ENCODE assay signal across 28 cellular contexts in genomic region chr22:47054231-47055072, GRCh38.
DNase-seq lines count a peak whose midpoint lies in the region; ATAC-seq, FAIRE-seq and TF ChIP-seq lines count a peak whose summit lies in the region.
"Had no signal": no experiment of that assay in that cellular context is flagged by ENCODE, and none has a peak within 500 bp of the region (broad histone marks: within the 10 kb centered on the region; RNA-seq: fewer than 3 reads in every experiment).

No MANE protein-coding gene starts in this region.

- no peaks in the 10 kb centered on the region for H3K9me2 ChIP-seq in Karpas-422 (replicated peaks; ENCODE audit: insufficient read depth, low read length)

- no peaks in the 10 kb centered on the region for H3K4me1 ChIP-seq in Caco-2
- peaks cover 59% of the 10 kb centered on the region for H3K4me1 ChIP-seq in Karpas-422 (ENCODE audit: low read length)
- no peaks in the 10 kb centered on the region for H3K4me1 ChIP-seq in kidney (ENCODE audit: control insufficient read depth in 1 of 2, insufficient read depth in 1 of 2, low read depth in 1 of 2, low read length in 2 of 2)
- H3K4me1 ChIP-seq in adrenal gland (replicated peaks in 1 of 2): no peaks in the 10 kb centered on the region
- H3K4me1 ChIP-seq: colonic mucosa, upper lobe of right lung had no signal

- TF ChIP-seq CTCF in Caco-2 (IDR thresholded peaks at IDR 0.05; ENCODE audit: insufficient read depth in 1 of 2, low read depth in 1 of 2, low read length in 1 of 2, severe bottlenecking in 1 of 2, unreplicated experiment in 1 of 2) (no peak), kidney (IDR thresholded peaks at IDR 0.05; ENCODE audit: borderline replicate concordance, extremely low read depth, insufficient read depth) (no peak), adrenal gland (IDR thresholded peaks at IDR 0.05) (no peak)

- TF ChIP-seq POLR2A in adrenal gland (IDR thresholded peaks at IDR 0.05): no peak

- DNase-seq in Caco-2: no peak
- no peak for DNase-seq in Karpas-422
- DNase-seq in kidney: peak; percentile 65
- peak; percentile 26 for DNase-seq in putamen (ENCODE audit: low spot score)
- DNase-seq in NCI-H1092 treated with DMSO at 0.1 percent for 48 hours (lab: John Stamatoyannopoulos, UW): no peak
- DNase-seq in adrenal gland: no peak
- DNase-seq: activated CD4-positive, alpha-beta T cell treated with anti-CD3 and anti-CD28 coated beads, Interleukin-2, amount 10 ng/mL, durations not matched to agents 7 days and 5 days; activated CD8-positive, alpha-beta memory T cell treated with anti-CD3 and anti-CD28 coated beads, Interleukin-2, amount 10 ng/mL, durations not matched to agents 7 days and 5 days; activated naive CD4-positive, alpha-beta T cell treated with Interleukin-2 at 50 U/mL for 16 hours; CD4-positive, alpha-beta memory T cell; colonic mucosa; DMS 273 treated with DMSO at 0.1 percent for 48 hours; effector CD8-positive, alpha-beta T cell; GOT3; NCI-H1105; NCI-H1930; NCI-H526 treated with DMSO at 0.1 percent for 48 hours; SIG-M5; small intestine; stimulated activated CD4-positive, alpha-beta T cell treated with anti-CD3 and anti-CD28 coated beads, Interleukin-2, amount 100 ng/mL, for 24 hours; SW 1271; T1000; upper lobe of right lung had no signal

- H3K79me2 ChIP-seq in Karpas-422 (ENCODE audit: low read length): peaks cover 8% of the 10 kb centered on the region; the same call in 1 of the 2 replicates

- ATAC-seq in GM21447 (IDR thresholded peaks at IDR 0.05; ENCODE audit: unreplicated experiment): no peak
- ATAC-seq: activated CD8-positive, alpha-beta memory T cell treated with anti-CD3 and anti-CD28 coated beads, Interleukin-2, amount 10 ng/mL, durations not matched to agents 7 days and 5 days; Panc1; upper lobe of right lung had no signal

- H3K9me3 ChIP-seq in Caco-2 (no peaks in the 10 kb centered on the region), Karpas-422 (ENCODE audit: low read length) (no peaks in the 10 kb centered on the region), kidney (ENCODE audit: control insufficient read depth in 1 of 2, low read length in 2 of 2) (no peaks in the 10 kb centered on the region), adrenal gland (replicated peaks in 1 of 3) (no peaks in the 10 kb centered on the region)
- H3K9me3 ChIP-seq: colonic mucosa, upper lobe of right lung had no signal

- H3K9ac ChIP-seq in Karpas-422 (ENCODE audit: low read length): no peak overlapping the region
- H3K9ac ChIP-seq in kidney (ENCODE audit: low read length in 2 of 2): no peak overlapping the region

- H3K27me3 ChIP-seq in Caco-2 (replicated peaks; ENCODE audit: control insufficient read depth, insufficient read depth, low read length) (no peaks in the 10 kb centered on the region), Karpas-422 (ENCODE audit: low read length) (no peaks in the 10 kb centered on the region), adrenal gland (no peaks in the 10 kb centered on the region)
- H3K27me3 ChIP-seq: colonic mucosa, upper lobe of right lung had no signal

- H3K4me3 ChIP-seq in Caco-2 (ENCODE audit: low read depth, low read length) (no peak overlapping the region), Karpas-422 (ENCODE audit: low read length) (no peak overlapping the region), kidney (ENCODE audit: low read length in 2 of 2) (no peak overlapping the region), adrenal gland (no peak overlapping the region)
- H3K4me3 ChIP-seq: colonic mucosa, upper lobe of right lung had no signal

- H3K4me3 Mint-ChIP-seq in Caco-2 (ENCODE audit: unreplicated experiment): no peak overlapping the region
- H3K4me3 Mint-ChIP-seq: activated CD4-positive, alpha-beta T cell treated with anti-CD3 and anti-CD28 coated beads, Interleukin-2, amount 10 ng/mL, durations not matched to agents 7 days and 5 days; activated CD8-positive, alpha-beta memory T cell treated with anti-CD3 and anti-CD28 coated beads, Interleukin-2, amount 10 ng/mL, durations not matched to agents 7 days and 5 days; CD4-positive, alpha-beta memory T cell; IgD-negative memory B cell; memory B cell had no signal

- H3K27ac ChIP-seq in Karpas-422 (ENCODE audit: low read length) (0 out of 2 replicates have a peak overlapping the region, but pooled peaks have one; percentile 82), kidney (ENCODE audit: low read depth in 2 of 2, low read length in 2 of 2) (no peak overlapping the region), adrenal gland (no peak overlapping the region)
- H3K27ac ChIP-seq: colonic mucosa, upper lobe of right lung, WERI-Rb-1 had no signal

- no peaks in the 10 kb centered on the region for H3K27me3 Mint-ChIP-seq in Caco-2 (ENCODE audit: insufficient read depth, unreplicated experiment)
- H3K27me3 Mint-ChIP-seq: activated CD4-positive, alpha-beta T cell treated with anti-CD3 and anti-CD28 coated beads, Interleukin-2, amount 10 ng/mL, durations not matched to agents 7 days and 5 days; activated CD8-positive, alpha-beta memory T cell treated with anti-CD3 and anti-CD28 coated beads, Interleukin-2, amount 10 ng/mL, durations not matched to agents 7 days and 5 days; CD4-positive, alpha-beta memory T cell; IgD-negative memory B cell; memory B cell had no signal

- H3K36me3 Mint-ChIP-seq in Caco-2 (ENCODE audit: insufficient read depth, unreplicated experiment): peaks cover 9% of the 10 kb centered on the region
- H3K36me3 Mint-ChIP-seq: activated CD8-positive, alpha-beta memory T cell treated with anti-CD3 and anti-CD28 coated beads, Interleukin-2, amount 10 ng/mL, durations not matched to agents 7 days and 5 days had no signal

- 95 to 97% (median 96%) methylated on average over 23 to 28 of the region's 28 CpGs for WGBS in adrenal gland, 4 donors

- H3K27ac Mint-ChIP-seq in Caco-2 (ENCODE audit: unreplicated experiment): peak overlapping the region; percentile 8
- H3K27ac Mint-ChIP-seq: activated CD8-positive, alpha-beta memory T cell treated with anti-CD3 and anti-CD28 coated beads, Interleukin-2, amount 10 ng/mL, durations not matched to agents 7 days and 5 days had no signal

- no peaks in the 10 kb centered on the region for H3K4me1 Mint-ChIP-seq in Caco-2 (ENCODE audit: low read depth, unreplicated experiment)

- H3K36me3 ChIP-seq in Caco-2 (ENCODE audit: control insufficient read depth, insufficient read depth, low read length) (no peaks in the 10 kb centered on the region), Karpas-422 (ENCODE audit: insufficient read depth, low read length) (no peaks in the 10 kb centered on the region), kidney (ENCODE audit: control insufficient read depth in 1 of 2, insufficient read depth in 2 of 2, low read length in 2 of 2) (peaks cover 1 to 6% of the 10 kb centered on the region in 2 donors), adrenal gland (replicated peaks in 1 of 2) (no peaks in the 10 kb centered on the region)
- H3K36me3 ChIP-seq: colonic mucosa, upper lobe of right lung, WERI-Rb-1 had no signal

- H3K4me2 ChIP-seq in Karpas-422 (ENCODE audit: low read depth, low read length, poor library complexity, severe bottlenecking): no peak overlapping the region

- H3K9me3 Mint-ChIP-seq in Caco-2 (ENCODE audit: unreplicated experiment): no peaks in the 10 kb centered on the region
- H3K9me3 Mint-ChIP-seq: activated CD4-positive, alpha-beta T cell treated with anti-CD3 and anti-CD28 coated beads, Interleukin-2, amount 10 ng/mL, durations not matched to agents 7 days and 5 days; IgD-negative memory B cell; memory B cell had no signal

- FAIRE-seq in kidney (lab: Jason Lieb, UNC): no peak
- FAIRE-seq: small intestine had no signal

- no peaks in the 10 kb centered on the region for H4K20me1 ChIP-seq in Karpas-422 (ENCODE audit: insufficient read depth, low read depth, low read length)

- CTCF ChIA-PET in Caco-2 (lab: Charles Lee): no interaction called here

- no peak overlapping the region for H2AFZ ChIP-seq in Karpas-422 (ENCODE audit: low read length)

- intact Hi-C loops in Caco-2 (cut with micrococcal nuclease; ENCODE audit: unreplicated experiment) (no loop called here), kidney (cut with DNase I) (no loop called here), adrenal gland (cut with DNase I) (no loop called here)

- no TSS peak for BruUV-seq in Caco-2 (replicated peaks; lab: Mats Ljungman, UMichigan)

- POLR2A ChIA-PET in Caco-2 (lab: Charles Lee): no interaction called here

Comparison
In these comparisons a context has a peak if more than half of its experiments do, and no peak if none do; other contexts are left out.
1. DNase-seq: peak in kidney (single experiment) and putamen (single experiment); none in Caco-2 (0 of 2), Karpas-422 (single experiment), NCI-H1092 treated with DMSO at 0.1 percent for 48 hours (single experiment) and adrenal gland (0 of 7).